8 cellular contexts compared by ENCODE assay signal in the genomic region with DNA sequence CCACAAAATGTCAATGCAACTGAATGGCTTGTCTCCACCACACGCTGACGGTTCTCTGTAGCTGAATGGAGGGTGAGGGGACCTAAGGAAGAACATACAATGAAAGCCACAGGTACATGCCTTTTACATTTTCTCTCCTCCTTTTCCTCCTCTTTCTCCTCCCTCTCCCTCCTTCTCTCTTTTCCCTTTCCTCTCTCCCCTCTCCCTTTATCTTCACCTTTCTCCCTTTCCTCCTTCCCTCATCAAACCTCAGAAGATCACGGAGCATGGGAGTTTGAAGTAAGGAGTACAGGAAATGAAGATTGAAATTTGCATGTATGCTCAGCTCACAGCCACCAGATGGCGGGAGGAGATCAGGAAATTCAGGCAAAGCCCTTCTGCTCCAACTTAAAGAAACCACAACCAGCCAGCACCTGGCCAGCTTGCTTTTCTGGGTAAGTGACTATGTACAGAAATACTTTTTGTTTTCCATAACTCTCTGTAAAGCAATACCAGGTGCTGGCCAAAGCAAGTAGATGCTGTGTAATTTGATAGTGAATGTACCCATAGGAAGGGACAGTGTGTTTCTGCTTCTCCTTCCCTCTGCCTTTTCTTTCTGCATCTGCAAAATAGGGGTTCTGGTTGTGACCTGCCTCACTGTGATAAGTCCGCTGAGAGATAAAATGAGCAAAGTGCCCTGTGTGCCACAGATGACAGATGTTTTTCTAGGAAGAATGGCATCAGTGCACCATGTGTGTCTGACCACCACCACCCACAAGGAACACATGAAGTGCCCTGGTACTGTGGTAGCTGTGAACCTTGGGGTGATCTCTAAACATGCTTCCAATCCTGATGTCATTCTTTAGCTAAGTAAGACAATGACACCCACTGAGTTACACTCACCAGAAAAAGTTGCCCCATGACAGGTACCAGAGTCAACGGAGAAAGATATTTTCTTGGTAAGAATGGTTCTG. TPM values are rescaled to one million over a fixed set of nuclear protein-coding genes. Genes with fewer than 3 reads are reported as not detected.
DNase-seq lines count a peak whose midpoint lies in the region; ATAC-seq and TF ChIP-seq lines count a peak whose summit lies in the region.

No MANE protein-coding gene starts in this region.

- no peaks in the 10 kb centered on the region for H3K9me3 ChIP-seq in osteoblast (ENCODE audit: low read depth, low read length)
- no peaks in the 10 kb centered on the region for H3K9me3 ChIP-seq in uterus

- peak overlapping the region; percentile 70 for H3K4me2 ChIP-seq in osteoblast (ENCODE audit: insufficient read depth, low read length)

- H3K4me1 ChIP-seq in osteoblast (ENCODE audit: insufficient read depth, low read length) (peaks cover 5% of the 10 kb centered on the region), uterus (no peaks in the 10 kb centered on the region)

- H3K27ac ChIP-seq in osteoblast (ENCODE audit: low read depth, low read length): no peak overlapping the region
- H3K27ac ChIP-seq in uterus: no peak overlapping the region

- H3K36me3 ChIP-seq in osteoblast (ENCODE audit: insufficient read depth, low read length) (no peaks in the 10 kb centered on the region), uterus (no peaks in the 10 kb centered on the region)

- H4K20me1 ChIP-seq in osteoblast (ENCODE audit: insufficient read depth, low read length): no peaks in the 10 kb centered on the region

- DNase-seq in AG08395 (ENCODE audit: low spot score): peak; percentile 74
- DNase-seq in RPMI7951 (ENCODE audit: low read depth): peak; percentile 72
- DNase-seq in activated effector memory CD4-positive, alpha-beta T cell treated with Interleukin-2 at 50 U/mL for 16 hours: peak; percentile 45
- peak; percentile 68 to 90 for DNase-seq in foreskin fibroblast
- peak; percentile 71 for DNase-seq in osteoblast (ENCODE audit: insufficient read length, low spot score, missing footprints)
- DNase-seq in uterus: peak; percentile 74 to 77

- peak overlapping the region; percentile 86 for H2AFZ ChIP-seq in osteoblast (ENCODE audit: low read length)

- no peak for TF ChIP-seq POLR2A in uterus (IDR thresholded peaks at IDR 0.05)

- H3K27me3 ChIP-seq in osteoblast (ENCODE audit: insufficient read depth, low read length): no peaks in the 10 kb centered on the region
- H3K27me3 ChIP-seq in uterus: no peaks in the 10 kb centered on the region

- ATAC-seq in GM18517 (IDR thresholded peaks at IDR 0.05; ENCODE audit: unreplicated experiment): peak; percentile 76

- H3K4me3 ChIP-seq in foreskin fibroblast (ENCODE audit: low read depth in 1 of 2, low read length in 2 of 2): no peak overlapping the region
- H3K4me3 ChIP-seq in osteoblast (ENCODE audit: insufficient read depth, low read length): peak overlapping the region; percentile 41
- no peak overlapping the region for H3K4me3 ChIP-seq in uterus

- no peaks in the 10 kb centered on the region for H3K79me2 ChIP-seq in osteoblast (ENCODE audit: insufficient read depth, low read length)

- intact Hi-C loops in uterus (cut with DNase I; ENCODE audit: low total_unique reads): loop anchor here (5.0 kb wide), 1 partner anchor 295 kb away; no protein-coding TSS in a partner anchor

- TF ChIP-seq CTCF in LNCAP (IDR thresholded peaks at IDR 0.05) (peak; percentile 83), foreskin fibroblast (IDR thresholded peaks at IDR 0.05; ENCODE audit: low read depth, low read length) (peak; percentile 78), osteoblast (IDR thresholded peaks at IDR 0.05; ENCODE audit: extremely low read depth, low read depth, low read length) (peak; percentile 93), uterus (IDR thresholded peaks at IDR 0.05) (peak; percentile 80 to 95 (median 86))

RNA-seq across cellular contexts. Expression of a gene that starts 18.6 kb away (rescaled TPM):
- 16.2 and 19.0 TPM in 2 replicates for total RNA-seq in RPMI7951 (2014; rRNA removed; shearing (Covaris generic))
- total RNA-seq in osteoblast (52.2 and 53.2 TPM in 2 replicates), uterus (10 to 100 TPM; 52.3 to 71.2 (median 61.3) TPM)
